Comparison of ENCODE assay signal across 8 cellular contexts in the genomic region with DNA sequence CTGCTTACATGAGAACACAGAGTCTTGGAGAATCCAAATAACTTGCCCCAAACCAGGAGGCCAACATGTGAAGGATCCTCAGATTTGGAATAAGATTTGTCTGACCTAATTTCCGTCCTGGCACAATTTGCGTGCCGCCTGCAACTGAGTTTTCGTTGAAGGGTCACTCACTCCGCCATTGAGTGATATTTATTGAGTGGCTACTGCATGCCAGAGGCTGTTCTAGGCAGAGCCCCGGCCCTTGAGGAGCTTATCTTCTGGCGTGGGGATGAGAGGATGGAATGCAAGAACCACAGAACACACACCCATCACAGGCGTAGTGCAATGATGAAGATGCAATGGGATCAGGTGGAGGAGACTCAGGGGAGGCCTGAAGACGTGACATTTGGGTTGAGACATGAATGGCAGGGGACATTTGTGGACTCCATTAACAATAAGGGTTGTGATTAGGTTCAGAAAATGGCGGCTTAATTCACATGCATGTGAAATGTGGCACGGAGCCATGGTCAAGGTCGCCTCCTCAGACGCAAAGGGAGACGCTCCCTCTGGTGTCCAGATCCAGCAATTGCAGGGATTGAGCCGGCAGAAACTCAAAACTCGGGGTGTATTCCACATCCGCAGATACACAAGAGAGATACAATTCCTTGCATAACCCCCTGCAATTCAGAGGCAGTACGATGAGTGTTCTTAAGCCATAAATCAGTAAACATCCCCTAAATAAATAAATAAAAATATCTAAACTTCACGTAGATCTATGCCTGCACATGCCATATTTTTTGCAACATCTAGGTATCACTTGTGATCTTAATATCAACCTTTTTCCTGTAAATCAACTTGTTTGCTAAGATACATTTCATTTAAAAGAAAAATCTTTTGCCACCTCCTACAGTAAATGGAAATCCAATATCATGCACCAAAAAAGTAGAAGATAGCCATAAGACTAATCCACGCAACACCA. TPM values are rescaled to one million over a fixed set of nuclear protein-coding genes. Genes with fewer than 3 reads are reported as not detected.
DNase-seq lines count a peak whose midpoint lies in the region; ATAC-seq lines count a peak whose summit lies in the region.

No MANE protein-coding gene starts in this region.

- ATAC-seq in HG02588 (IDR thresholded peaks at IDR 0.05; ENCODE audit: unreplicated experiment): no peak

- DNase-seq in A172 (ENCODE audit: low spot score): peak; percentile 59
- peak; percentile 50 for DNase-seq in GM19238 (ENCODE audit: insufficient read length, low spot score)
- peak; percentile 67 for DNase-seq in NCI-H2029 (lab: John Stamatoyannopoulos, UW)
- peak; percentile 34 for DNase-seq in T1000 (lab: John Stamatoyannopoulos, UW)
- peak; percentile 92 for DNase-seq in astrocyte of the hippocampus (ENCODE audit: low read depth, low spot score)
- peak; percentile 55 to 62 for DNase-seq in hippocampal formation (lab: John Stamatoyannopoulos, UW)
- DNase-seq in skeletal muscle cell (ENCODE audit: low read depth): peak; percentile 25

- H3K4me3 ChIP-seq in skeletal muscle cell (ENCODE audit: low read depth, low read length): no peak overlapping the region

RNA-seq across cellular contexts. Expression of a gene that starts 57.9 kb away (rescaled TPM):
- total RNA-seq in A172 (2014; rRNA removed; shearing (Covaris generic)): 17.2 and 26.1 TPM in 2 replicates

Comparison
In these comparisons a context has a peak if more than half of its experiments do, and no peak if none do; other contexts are left out.
1. DNase-seq: peak in every context shown above with its lines; median percentile 92 in astrocyte of the hippocampus; 67 in NCI-H2029; 59 in A172; 58 in hippocampal formation; 50 in GM19238; 34 in T1000; 25 in skeletal muscle cell.